ENCODE assay signal across 8 cellular contexts in genomic region chr1:6358144-6358624, GRCh38. TPM values are rescaled to one million over a fixed set of nuclear protein-coding genes. Genes with fewer than 3 reads are reported as not detected.
DNase-seq lines count a peak whose midpoint lies in the region; ATAC-seq lines count a peak whose summit lies in the region.
"Had no signal": no experiment of that assay in that cellular context is flagged by ENCODE, and none has a peak within 500 bp of the region (broad histone marks: within the 10 kb centered on the region; RNA-seq: fewer than 3 reads in every experiment).

No MANE protein-coding gene starts in this region.

- DNase-seq in Daoy (ENCODE audit: low read depth) (peak; percentile 89), RPMI7951 (ENCODE audit: low read depth) (peak; percentile 99), renal cortical epithelial cell (ENCODE audit: low read depth) (peak; percentile 69), NCI-H2107 (lab: John Stamatoyannopoulos, UW) (no peak), RKO (ENCODE audit: low spot score) (no peak)
- DNase-seq: NCI-H1436 treated with DMSO at 0.1 percent for 48 hours had no signal

- ATAC-seq in esophagus mucosa (peak; percentile 14), HG03196 (IDR thresholded peaks at IDR 0.05; ENCODE audit: unreplicated experiment) (no peak)

RNA-seq across cellular contexts. Expression of gene ACOT7, which starts 35.4 kb away (rescaled TPM):
- total RNA-seq in Daoy (2014; rRNA removed; shearing (Covaris generic)) = 41.9 and 45.1 TPM in 2 replicates
- total RNA-seq in RPMI7951 (2014; rRNA removed; shearing (Covaris generic)) = 142 and 174 TPM in 2 replicates
- total RNA-seq in esophagus mucosa = 37.2 TPM
- total RNA-seq in renal cortical epithelial cell = 17.9 and 23.1 TPM in 2 replicates

Comparison
In these comparisons a context has a peak if more than half of its experiments do, and no peak if none do; other contexts are left out.
1. DNase-seq: peak in Daoy (single experiment), RPMI7951 (single experiment) and renal cortical epithelial cell (single experiment); none in NCI-H2107 (single experiment) and RKO (single experiment).